Comparison of ENCODE assay signal across 15 cellular contexts in the genomic region with DNA sequence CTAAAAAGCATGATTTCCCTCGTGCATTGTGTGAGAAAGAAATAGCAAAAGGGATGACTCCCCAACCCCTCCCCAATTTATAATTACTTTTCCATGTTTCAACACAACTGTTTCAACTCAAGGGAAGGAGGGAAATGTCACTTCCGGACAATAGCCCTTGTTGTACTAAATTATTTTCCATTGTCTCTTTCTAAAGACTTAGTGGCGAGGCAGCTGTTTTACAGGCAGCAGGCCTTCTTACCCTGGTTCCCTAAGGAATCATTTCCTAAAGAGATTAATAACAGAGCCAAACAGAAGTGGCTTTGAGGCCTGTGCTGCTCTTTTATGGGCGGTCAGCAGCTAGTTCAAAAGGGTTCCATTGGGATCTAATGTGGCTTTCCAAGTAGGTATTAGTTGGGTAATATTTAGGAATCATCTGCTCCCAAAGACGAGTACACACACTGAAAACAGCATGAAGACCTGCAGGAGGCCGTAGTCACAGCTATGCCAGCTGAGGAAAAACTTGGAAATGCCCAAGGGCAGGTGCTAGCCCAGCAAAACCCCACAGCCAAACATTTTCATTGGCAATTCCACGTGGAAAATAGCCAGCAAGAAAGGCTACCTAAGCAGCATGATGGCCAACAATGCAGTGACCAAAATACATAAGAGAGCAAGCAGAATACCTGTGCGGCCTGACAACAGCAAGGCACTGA. TPM values are rescaled to one million over a fixed set of nuclear protein-coding genes. Genes with fewer than 3 reads are reported as not detected.
DNase-seq lines count a peak whose midpoint lies in the region; ATAC-seq and TF ChIP-seq lines count a peak whose summit lies in the region.
"Had no signal": no experiment of that assay in that cellular context is flagged by ENCODE, and none has a peak within 500 bp of the region (broad histone marks: within the 10 kb centered on the region; RNA-seq: fewer than 3 reads in every experiment).

No MANE protein-coding gene starts in this region.

- H3K27ac ChIP-seq in lower lobe of right lung = peak overlapping the region; percentile 31

- H3K27ac Mint-ChIP-seq in natural killer cell treated with Interleukin-12 subunit alpha and Interleukin-12 subunit beta and Interleukin-15 and Interleukin-18, amount 100 ng/mL, for 72 hours = no peak overlapping the region
- H3K27ac Mint-ChIP-seq: activated T-cell treated with anti-CD3 and anti-CD28 coated beads, Interleukin-2, amount 50 U/mL, for 24 hours; effector memory CD8-positive, alpha-beta T cell had no signal

- TF ChIP-seq CTCF in lower lobe of right lung (IDR thresholded peaks at IDR 0.05) = no peak

- peaks cover 17% of the 10 kb centered on the region for H3K4me1 ChIP-seq in lower lobe of right lung

- H3K9me3 ChIP-seq in lower lobe of right lung = no peaks in the 10 kb centered on the region

- H3K4me1 Mint-ChIP-seq in natural killer cell treated with Interleukin-12 subunit alpha and Interleukin-12 subunit beta and Interleukin-15 and Interleukin-18, amount 100 ng/mL, for 72 hours (ENCODE audit: low read depth in 2 of 2) = no peaks in the 10 kb centered on the region

- H3K36me3 Mint-ChIP-seq in natural killer cell treated with Interleukin-12 subunit alpha and Interleukin-12 subunit beta and Interleukin-15 and Interleukin-18, amount 100 ng/mL, for 72 hours = no peaks in the 10 kb centered on the region

- H3K27me3 ChIP-seq in lower lobe of right lung (ENCODE audit: low read depth) = no peaks in the 10 kb centered on the region

- POLR2A ChIA-PET in HEK293T (lab: Yijun Ruan, JAX) = no interaction called here

- H3K36me3 ChIP-seq in lower lobe of right lung = no peaks in the 10 kb centered on the region

- ATAC-seq in lower lobe of right lung = no peak
- no peak for ATAC-seq in natural killer cell treated with Interleukin-12 subunit alpha and Interleukin-12 subunit beta and Interleukin-15 and Interleukin-18, amount 100 ng/mL, for 72 hours
- ATAC-seq: effector memory CD8-positive, alpha-beta T cell; left colon had no signal

- no peak overlapping the region for H3K4me3 ChIP-seq in lower lobe of right lung

- DNase-seq in AG08395 (ENCODE audit: low spot score) = peak; percentile 7
- peak; percentile 62 to 85 for DNase-seq in NCI-H2081 (lab: John Stamatoyannopoulos, UW)
- peak; percentile 91 for DNase-seq in cerebellar cortex (ENCODE audit: low spot score)
- DNase-seq in lower lobe of right lung = no peak
- DNase-seq in natural killer cell treated with Interleukin-12 subunit alpha and Interleukin-12 subunit beta and Interleukin-15 and Interleukin-18, amount 100 ng/mL, for 72 hours (ENCODE audit: low spot score) = no peak
- no peak for DNase-seq in HCEC 1CT
- DNase-seq in HEK293T (ENCODE audit: extremely low spot score) = no peak
- DNase-seq in NCI-H446 treated with DMSO at 0.1 percent for 48 hours (lab: John Stamatoyannopoulos, UW) = no peak
- DNase-seq: activated CD4-positive, CD25-positive, alpha-beta regulatory T cell treated with anti-CD3 and anti-CD28 coated beads, Interleukin-2, amount 50 U/mL, for 72 hours; activated T-cell treated with anti-CD3 and anti-CD28 coated beads, Interleukin-2, amount 50 U/mL, for 24 hours; aorta; DMS79; effector memory CD8-positive, alpha-beta T cell; left colon; SW 1271 had no signal

- H3K9me3 Mint-ChIP-seq in natural killer cell treated with Interleukin-12 subunit alpha and Interleukin-12 subunit beta and Interleukin-15 and Interleukin-18, amount 100 ng/mL, for 72 hours = no peaks in the 10 kb centered on the region
- H3K9me3 Mint-ChIP-seq: activated T-cell treated with anti-CD3 and anti-CD28 coated beads, Interleukin-2, amount 50 U/mL, for 24 hours; effector memory CD8-positive, alpha-beta T cell had no signal

- no peak overlapping the region for H3K4me3 Mint-ChIP-seq in natural killer cell treated with Interleukin-12 subunit alpha and Interleukin-12 subunit beta and Interleukin-15 and Interleukin-18, amount 100 ng/mL, for 72 hours
- H3K4me3 Mint-ChIP-seq: activated T-cell treated with anti-CD3 and anti-CD28 coated beads, Interleukin-2, amount 50 U/mL, for 24 hours; effector memory CD8-positive, alpha-beta T cell had no signal

- H3K27me3 Mint-ChIP-seq in natural killer cell treated with Interleukin-12 subunit alpha and Interleukin-12 subunit beta and Interleukin-15 and Interleukin-18, amount 100 ng/mL, for 72 hours = peaks cover 32 to 60% of the 10 kb centered on the region in 2 donors

- intact Hi-C loops in lower lobe of right lung (cut with DNase I) = no loop called here

- CTCF ChIA-PET in HEK293T (lab: Yijun Ruan, JAX) = no interaction called here

TF ChIP-seq in HEK293T, 16 proteins besides CTCF, POLR2A, EP300 and RAD21:
- TF ChIP-seq ARNT (IDR thresholded peaks at IDR 0.05) (no peak), HDGF (IDR thresholded peaks at IDR 0.05; ENCODE audit: borderline replicate concordance) (no peak), FOXM1 (IDR thresholded peaks at IDR 0.05; ENCODE audit: borderline replicate concordance) (no peak), CTBP1 (IDR thresholded peaks at IDR 0.05; ENCODE audit: borderline replicate concordance) (no peak), NFRKB (IDR thresholded peaks at IDR 0.05) (no peak), SP1 (IDR thresholded peaks at IDR 0.05) (no peak), SUZ12 (IDR thresholded peaks at IDR 0.05) (no peak)

RNA-seq across cellular contexts. Expression of gene DOCK4, which starts 32.8 kb away (rescaled TPM):
- 78.5 TPM for total RNA-seq in lower lobe of right lung
- 1 to 10 TPM; 1.8 to 3.3 TPM for total RNA-seq in natural killer cell treated with Interleukin-12 subunit alpha and Interleukin-12 subunit beta and Interleukin-15 and Interleukin-18, amount 100 ng/mL, for 72 hours

RNA-seq across cellular contexts. Expression of gene ZNF277, which starts 33.1 kb away (rescaled TPM):
- 33.3 TPM for total RNA-seq in lower lobe of right lung
- total RNA-seq in natural killer cell treated with Interleukin-12 subunit alpha and Interleukin-12 subunit beta and Interleukin-15 and Interleukin-18, amount 100 ng/mL, for 72 hours = 10 to 100 TPM; 11.2 to 15.0 TPM

Comparison
In these comparisons a context has a peak if more than half of its experiments do, and no peak if none do; other contexts are left out.
1. DNase-seq: peak in AG08395 (single experiment), NCI-H2081 (2 of 2) and cerebellar cortex (single experiment); none in lower lobe of right lung (single experiment), natural killer cell treated with Interleukin-12 subunit alpha and Interleukin-12 subunit beta and Interleukin-15 and Interleukin-18, amount 100 ng/mL, for 72 hours (single experiment), HCEC 1CT (single experiment), HEK293T (single experiment) and NCI-H446 treated with DMSO at 0.1 percent for 48 hours (single experiment).
2. RNA of gene DOCK4, which starts 32.8 kb away (total RNA-seq): 78.5 TPM in lower lobe of right lung (single experiment); 1.8 to 3.3 TPM in natural killer cell treated with Interleukin-12 subunit alpha and Interleukin-12 subunit beta and Interleukin-15 and Interleukin-18, amount 100 ng/mL, for 72 hours; every median in the first group is over 10 times any median in the second.